ENCODE assay signal across 8 cellular contexts in the genomic region with DNA sequence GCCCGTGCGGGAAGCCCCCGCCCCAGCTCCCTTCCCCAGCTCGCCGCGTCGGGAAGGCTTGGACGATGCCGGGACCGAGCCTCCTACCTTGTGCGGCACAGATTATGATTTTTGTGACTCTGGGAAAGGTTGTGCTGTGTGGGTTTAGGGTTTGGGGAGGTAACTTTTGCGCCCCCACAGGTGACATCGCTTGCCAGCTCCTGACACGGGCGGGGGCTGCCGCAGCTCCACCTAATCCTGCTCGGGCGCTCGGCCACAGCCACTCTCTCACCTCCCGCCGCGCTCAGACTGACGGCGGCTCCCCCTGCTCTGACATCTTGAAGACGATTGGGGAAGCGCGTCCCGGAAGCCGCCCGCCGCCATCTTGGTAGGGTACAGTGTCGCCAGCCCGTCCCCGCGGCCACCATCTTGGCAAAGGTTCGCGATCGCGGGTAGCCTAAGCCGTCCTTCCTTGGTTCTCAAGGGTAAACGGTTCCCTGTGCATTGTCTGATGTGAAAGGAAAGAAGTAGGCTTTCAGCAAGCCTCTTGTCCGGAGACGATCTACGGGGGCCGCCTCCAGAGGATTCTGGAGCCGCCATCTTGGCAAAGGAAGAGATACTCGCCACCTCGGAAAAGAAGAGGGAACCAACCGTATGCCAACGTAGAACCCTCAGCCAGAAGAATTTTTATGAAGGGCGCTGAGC. TPM values are rescaled to one million over a fixed set of nuclear protein-coding genes. Genes with fewer than 3 reads are reported as not detected.
DNase-seq lines count a peak whose midpoint lies in the region; ATAC-seq and TF ChIP-seq lines count a peak whose summit lies in the region.

No MANE protein-coding gene starts in this region.

- H3K4me3 ChIP-seq in gastroesophageal sphincter (peak overlapping the region; percentile 54 to 93), suprapubic skin (peak overlapping the region; percentile 95)

- H3K9me3 ChIP-seq in gastroesophageal sphincter (no peaks in the 10 kb centered on the region), suprapubic skin (no peaks in the 10 kb centered on the region)

- no peak for TF ChIP-seq EP300 in gastroesophageal sphincter (IDR thresholded peaks at IDR 0.05)
- TF ChIP-seq EP300 in suprapubic skin (IDR thresholded peaks at IDR 0.05) = no peak

- DNase-seq in DMS153 treated with DMSO at 0.1 percent for 48 hours (lab: John Stamatoyannopoulos, UW; ENCODE audit: unreplicated experiment) = peak; percentile 55
- peak; percentile 68 to 74 for DNase-seq in Kasumi-1 (lab: John Stamatoyannopoulos, UW)
- DNase-seq in SHP77 treated with DMSO at 0.1 percent for 48 hours (lab: John Stamatoyannopoulos, UW) = peak; percentile 92
- peak; percentile 68 to 86 (median 74) for DNase-seq in activated naive CD4-positive, alpha-beta T cell (lab: John Stamatoyannopoulos, UW)
- DNase-seq in nucleus accumbens (lab: John Stamatoyannopoulos, UW) = peak in 55 of 56 donors; percentile 6 to 92 (median 80)
- peak; percentile 93 to 97 for DNase-seq in suprapubic skin (ENCODE audit: low spot score in 2 of 2)

- peak overlapping the region; percentile 77 to 100 (median 96) for H3K27ac ChIP-seq in gastroesophageal sphincter
- peak overlapping the region; percentile 98 for H3K27ac ChIP-seq in suprapubic skin

- H3K4me1 ChIP-seq in gastroesophageal sphincter (peaks cover 0 to 12% (median 0%) of the 10 kb centered on the region in 3 donors), suprapubic skin (peaks cover 24% of the 10 kb centered on the region)

- 0 to 17% methylated on average over 1 to 27 of the region's 51 CpGs for WGBS in gastroesophageal sphincter (ENCODE audit: low coverage in 1 of 2), 2 donors
- under 1% methylated on average over 38 of the region's 51 CpGs for WGBS in suprapubic skin

- TF ChIP-seq CTCF in gastroesophageal sphincter (IDR thresholded peaks at IDR 0.05) (peak in 3 of 4 experiments; percentile 9 to 43 (median 26)), suprapubic skin (IDR thresholded peaks at IDR 0.05) (no peak)

- H3K36me3 ChIP-seq in gastroesophageal sphincter (no peaks in the 10 kb centered on the region), suprapubic skin (no peaks in the 10 kb centered on the region)

- peak; percentile 28 for ATAC-seq in GM21723 (IDR thresholded peaks at IDR 0.05; ENCODE audit: unreplicated experiment)
- peak; percentile 46 for ATAC-seq in gastroesophageal sphincter

- H3K27me3 ChIP-seq in gastroesophageal sphincter = no peaks in the 10 kb centered on the region
- no peaks in the 10 kb centered on the region for H3K27me3 ChIP-seq in suprapubic skin

- TF ChIP-seq POLR2A in gastroesophageal sphincter (IDR thresholded peaks at IDR 0.05) = peak; percentile 57 to 60
- peak; percentile 6 to 52 for TF ChIP-seq POLR2A in suprapubic skin (IDR thresholded peaks at IDR 0.05)

RNA-seq across cellular contexts. Expression of gene NR3C1, which starts 1.7 kb away (rescaled TPM):
- total RNA-seq in gastroesophageal sphincter (100 to 1,000 TPM in 1 of 4 donors, 10 to 100 TPM in 3; 69.7 to 103 (median 85.6) TPM), suprapubic skin (10 to 100 TPM; 50.4 to 68.8 (median 56.5) TPM)

Comparison
In these comparisons a context has a peak if more than half of its experiments do, and no peak if none do; other contexts are left out.
1. Peak in every context shown above with its lines: DNase-seq, ATAC-seq, H3K4me3 ChIP-seq and H3K27ac ChIP-seq.
2. CTCF ChIP-seq: peak in gastroesophageal sphincter (3 of 4); none in suprapubic skin (0 of 2).